7 cellular contexts compared by ENCODE assay signal in the genomic region with DNA sequence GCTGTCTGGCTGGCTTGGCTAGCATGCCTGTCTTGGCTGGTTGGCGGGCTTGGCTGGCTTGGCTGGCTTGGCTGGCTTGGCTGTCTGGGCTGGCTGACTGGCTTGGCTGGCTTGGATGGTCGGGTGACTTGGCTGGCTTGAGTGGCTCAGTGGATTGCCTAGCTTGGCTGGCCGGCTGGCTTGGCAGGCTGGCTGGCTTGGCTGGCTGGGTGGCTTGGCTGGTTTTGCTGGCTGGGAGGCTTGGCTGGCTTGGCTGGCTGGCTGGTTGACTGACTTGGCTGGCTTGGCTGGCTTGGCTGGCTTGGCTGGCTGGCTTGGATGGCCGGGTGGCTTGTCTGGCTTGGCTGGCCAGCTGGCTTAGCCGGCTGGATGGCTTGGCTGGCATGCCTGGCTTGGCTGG.
DNase-seq lines count a peak whose midpoint lies in the region; ATAC-seq and TF ChIP-seq lines count a peak whose summit lies in the region.
"Not testable (repeated sequence)": the region's sequence is repeated elsewhere in the genome, so short reads cannot be mapped to it uniquely, and the experiment has no call there.

No MANE protein-coding gene starts in this region.

- not testable (repeated sequence) for H3K4me1 Mint-ChIP-seq in type B pancreatic cell (ENCODE audit: unreplicated experiment)

- H3K9me3 ChIP-seq in lower lobe of right lung, prostate gland, sigmoid colon: not testable (repeated sequence)

- DNase-seq in cardiac septum (ENCODE audit: low spot score) = peak; percentile 68
- DNase-seq in left lobe of liver (ENCODE audit: low spot score) = peak; percentile 19
- DNase-seq in lower lobe of right lung = peak; percentile 22
- peak; percentile 9 for DNase-seq in mucosa of gallbladder (ENCODE audit: low spot score)
- DNase-seq in prostate gland (ENCODE audit: low spot score) = peak; percentile 2
- DNase-seq in sigmoid colon = peak; percentile 52
- peak; percentile 62 for DNase-seq in type B pancreatic cell (ENCODE audit: extremely low spot score, unreplicated experiment)

- not testable (repeated sequence) for H3K27me3 ChIP-seq in lower lobe of right lung (ENCODE audit: low read depth); prostate gland (replicated peaks; ENCODE audit: insufficient read depth); sigmoid colon

- H3K36me3 Mint-ChIP-seq in type B pancreatic cell = not testable (repeated sequence)

- not testable (repeated sequence) for H3K27ac Mint-ChIP-seq in type B pancreatic cell

- not testable (repeated sequence) for TF ChIP-seq POLR2A in prostate gland (IDR thresholded peaks at IDR 0.05); sigmoid colon (IDR thresholded peaks at IDR 0.05)

- ATAC-seq in left lobe of liver, lower lobe of right lung: not testable (repeated sequence)

- intact Hi-C loops in cardiac septum (cut with DNase I); lower lobe of right lung (cut with DNase I); prostate gland (cut with DNase I); sigmoid colon (cut with DNase I): not testable (repeated sequence)

- H3K36me3 ChIP-seq in lower lobe of right lung, prostate gland, sigmoid colon: not testable (repeated sequence)

- H3K27me3 Mint-ChIP-seq in type B pancreatic cell = not testable (repeated sequence)

- TF ChIP-seq CTCF in lower lobe of right lung (IDR thresholded peaks at IDR 0.05); prostate gland (IDR thresholded peaks at IDR 0.05); sigmoid colon (IDR thresholded peaks at IDR 0.05); type B pancreatic cell (conservative IDR thresholded peaks at IDR 0.05): not testable (repeated sequence)

- H3K27ac ChIP-seq in lower lobe of right lung, prostate gland, sigmoid colon: not testable (repeated sequence)

- not testable (repeated sequence) for H3K4me1 ChIP-seq in lower lobe of right lung; prostate gland (replicated peaks); sigmoid colon

- not testable (repeated sequence) for H3K4me3 Mint-ChIP-seq in type B pancreatic cell

- not testable (repeated sequence) for TF ChIP-seq EP300 in sigmoid colon (IDR thresholded peaks at IDR 0.05)

- H3K9me3 Mint-ChIP-seq in type B pancreatic cell = not testable (repeated sequence)

- H3K4me3 ChIP-seq in lower lobe of right lung, prostate gland, sigmoid colon: not testable (repeated sequence)

- no CpG with 5 or more reads among the region's 5 CpGs for WGBS in prostate gland
- WGBS in sigmoid colon, 2 donors = 66 to 95% methylated on average over 2 to 3 of the region's 5 CpGs

Comparison
In these comparisons a context has a peak if more than half of its experiments do, and no peak if none do; other contexts are left out.
1. DNase-seq: peak in every context shown above with its lines; median percentile 68 in cardiac septum; 62 in type B pancreatic cell; 52 in sigmoid colon; 22 in lower lobe of right lung; 19 in left lobe of liver; 9 in mucosa of gallbladder; 2 in prostate gland.